1 cellular context compared by ENCODE assay signal in the genomic region with DNA sequence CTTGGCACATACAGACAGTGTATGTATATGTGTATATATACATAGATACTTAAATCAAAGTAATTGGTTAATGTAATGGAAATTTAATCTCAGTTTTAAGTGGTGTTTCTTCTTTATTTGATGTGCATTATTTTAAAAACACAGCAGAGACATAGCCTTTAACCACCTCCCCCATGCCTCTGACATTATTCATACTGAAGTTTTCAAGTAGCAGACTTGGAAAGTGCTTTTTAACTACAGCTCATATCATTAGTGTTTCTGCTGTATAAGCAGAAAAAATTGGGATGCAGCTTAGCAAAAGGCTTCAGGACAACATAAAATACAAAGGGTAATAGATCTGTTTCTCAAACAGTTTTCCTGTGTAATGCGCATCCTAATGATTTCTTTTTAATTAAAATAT.
TF ChIP-seq lines count a peak whose summit lies in the region.

No MANE protein-coding gene starts in this region.

TF ChIP-seq in HepG2, 621 proteins besides CTCF, POLR2A, EP300 and RAD21:
- TF ChIP-seq MTA1 (CRISPR knock-in tag; IDR thresholded peaks at IDR 0.05; ENCODE audit: borderline replicate concordance) (no peak), MAFF (IDR thresholded peaks at IDR 0.05; ENCODE audit: low read depth, low read length) (peak; percentile 62; the same call in 1 of the 2 replicates), MAFK (conservative IDR thresholded peaks at IDR 0.05 in 1 of 2, IDR thresholded peaks at IDR 0.05 in 1 of 2; ENCODE audit: low read length in 2 of 2) (peak; percentile 75), NR1H2 (CRISPR knock-in tag; IDR thresholded peaks at IDR 0.05; ENCODE audit: borderline replicate concordance, low read depth) (no peak), ZNF292 (CRISPR knock-in tag; IDR thresholded peaks at IDR 0.05; ENCODE audit: borderline replicate concordance, low read depth) (no peak), ZNF225 (CRISPR knock-in tag; IDR thresholded peaks at IDR 0.05) (no peak), SMARCE1 (IDR thresholded peaks at IDR 0.05; ENCODE audit: borderline replicate concordance) (no peak)
- TF ChIP-seq, protein P1, sequence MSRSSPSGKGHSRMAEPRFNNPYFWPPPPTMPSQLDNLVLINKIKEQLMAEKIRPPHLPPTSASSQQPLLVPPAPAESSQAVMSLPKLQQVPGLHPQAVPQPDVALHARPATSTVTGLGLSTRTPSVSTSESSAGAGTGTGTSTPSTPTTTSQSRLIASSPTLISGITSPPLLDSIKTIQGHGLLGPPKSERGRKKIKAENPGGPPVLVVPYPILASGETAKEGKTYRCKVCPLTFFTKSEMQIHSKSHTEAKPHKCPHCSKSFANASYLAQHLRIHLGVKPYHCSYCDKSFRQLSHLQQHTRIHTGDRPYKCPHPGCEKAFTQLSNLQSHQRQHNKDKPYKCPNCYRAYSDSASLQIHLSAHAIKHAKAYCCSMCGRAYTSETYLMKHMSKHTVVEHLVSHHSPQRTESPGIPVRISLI (CRISPR knock-in tag; IDR thresholded peaks at IDR 0.05; ENCODE audit: borderline replicate concordance): no peak
